Comparison of ENCODE assay signal across 22 cellular contexts in the genomic region with DNA sequence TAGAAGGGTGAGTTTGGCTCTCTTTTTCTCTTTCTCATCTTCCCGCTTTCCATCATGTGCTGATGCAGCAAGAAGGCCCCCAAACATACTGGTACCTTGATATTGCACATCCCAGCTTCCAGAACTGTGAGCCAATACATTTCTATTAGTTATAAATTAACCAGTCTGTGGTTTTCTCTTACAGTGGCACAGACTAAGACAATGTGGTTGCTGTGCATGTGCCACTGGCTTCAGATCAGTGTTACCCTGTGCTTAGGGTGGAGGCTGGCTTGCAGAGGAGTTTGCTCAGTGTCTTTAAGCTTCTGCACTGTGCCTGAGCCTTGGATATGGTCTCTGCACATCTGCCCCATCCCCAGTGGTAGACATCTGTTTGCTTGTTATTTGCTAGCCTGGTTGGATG. TPM values are rescaled to one million over a fixed set of nuclear protein-coding genes. Genes with fewer than 3 reads are reported as not detected.
DNase-seq lines count a peak whose midpoint lies in the region; ATAC-seq and TF ChIP-seq lines count a peak whose summit lies in the region.
"Had no signal": no experiment of that assay in that cellular context is flagged by ENCODE, and none has a peak within 500 bp of the region (broad histone marks: within the 10 kb centered on the region; RNA-seq: fewer than 3 reads in every experiment).

No MANE protein-coding gene starts in this region.

- CTCF ChIA-PET in activated CD8-positive, alpha-beta T cell treated with anti-CD3 and anti-CD28 coated beads for 36 hours (lab: Charles Lee): interaction anchor here (1.7 kb wide), 1 partner anchor 13 kb away, joined by 8 read pairs; no protein-coding TSS in a partner anchor

- no peak for ATAC-seq in T-helper 17 cell
- ATAC-seq in activated CD8-positive, alpha-beta T cell treated with anti-CD3 and anti-CD28 coated beads for 36 hours: no peak

- no peaks in the 10 kb centered on the region for H3K36me3 ChIP-seq in testis (ENCODE audit: low read depth, missing control alignments)

- H3K4me3 Mint-ChIP-seq in T-helper 17 cell: no peak overlapping the region
- no peak overlapping the region for H3K4me3 Mint-ChIP-seq in activated CD8-positive, alpha-beta T cell treated with anti-CD3 and anti-CD28 coated beads for 36 hours
- H3K4me3 Mint-ChIP-seq: CD4-positive, alpha-beta T cell; HFFc6 had no signal

- H3K27ac ChIP-seq in testis (no peak overlapping the region), substantia nigra (ENCODE audit: low read depth, low read length, poor library complexity, severe bottlenecking) (no peak overlapping the region)
- H3K27ac ChIP-seq: PC-9, SJSA1 had no signal

- POLR2A ChIA-PET in activated CD8-positive, alpha-beta T cell treated with anti-CD3 and anti-CD28 coated beads for 36 hours (lab: Charles Lee): interaction anchor here (1.4 kb wide), 1 partner anchor 40 kb away, joined by 3 read pairs; no protein-coding TSS in a partner anchor

- intact Hi-C loops in testis (cut with DNase I; ENCODE audit: low total_unique reads): no loop called here
- intact Hi-C loops in activated CD8-positive, alpha-beta T cell treated with anti-CD3 and anti-CD28 coated beads for 36 hours (cut with micrococcal nuclease): no loop called here

- H3K9me3 ChIP-seq in T-helper 17 cell (ENCODE audit: control insufficient read depth, low read length, poor library complexity, severe bottlenecking) (peaks cover 5% of the 10 kb centered on the region), testis (no peaks in the 10 kb centered on the region)
- H3K9me3 ChIP-seq: Caco-2, SJSA1 had no signal

- H3K27me3 Mint-ChIP-seq in T-helper 17 cell: no peaks in the 10 kb centered on the region
- no peaks in the 10 kb centered on the region for H3K27me3 Mint-ChIP-seq in activated CD8-positive, alpha-beta T cell treated with anti-CD3 and anti-CD28 coated beads for 36 hours

- H3K4me1 Mint-ChIP-seq in T-helper 17 cell: peaks cover 6% of the 10 kb centered on the region
- peaks cover 4% of the 10 kb centered on the region for H3K4me1 Mint-ChIP-seq in activated CD8-positive, alpha-beta T cell treated with anti-CD3 and anti-CD28 coated beads for 36 hours (ENCODE audit: low read depth)

- no peak for TF ChIP-seq POLR2A in testis (IDR thresholded peaks at IDR 0.05)

- H3K4me1 ChIP-seq in testis: no peaks in the 10 kb centered on the region
- H3K4me1 ChIP-seq: Caco-2 had no signal

- peak; percentile 36 for DNase-seq in activated effector memory CD4-positive, alpha-beta T cell treated with anti-CD3 and anti-CD28 coated beads, Interleukin-2, amount 50 U/mL, for 16 hours
- no peak for DNase-seq in activated effector memory CD4-positive, alpha-beta T cell treated with Interleukin-2 at 50 U/mL for 16 hours
- no peak for DNase-seq in T-helper 17 cell
- DNase-seq in kidney tubule cell (ENCODE audit: low spot score): peak; percentile 75
- DNase-seq in testis: peak; percentile 4
- no peak for DNase-seq in activated CD8-positive, alpha-beta T cell treated with anti-CD3 and anti-CD28 coated beads for 36 hours
- no peak for DNase-seq in substantia nigra (lab: John Stamatoyannopoulos, UW)
- DNase-seq in DMS53 (lab: John Stamatoyannopoulos, UW): no peak
- DNase-seq: Caco-2, DMS153, GF-D8, HFFc6, KBM-7, NCI-H1105, NCI-H1694 treated with DMSO at 0.1 percent for 48 hours, NCI-H2107, NCI-H226, NCI-H524, NCI-H82, PC-9 had no signal

- no peaks in the 10 kb centered on the region for H3K27me3 ChIP-seq in testis
- H3K27me3 ChIP-seq: SJSA1 had no signal

- peak overlapping the region; percentile 10 for H3K27ac Mint-ChIP-seq in T-helper 17 cell
- no peak overlapping the region for H3K27ac Mint-ChIP-seq in activated CD8-positive, alpha-beta T cell treated with anti-CD3 and anti-CD28 coated beads for 36 hours
- H3K27ac Mint-ChIP-seq: CD4-positive, alpha-beta T cell; HFFc6 had no signal

- no peak for TF ChIP-seq CTCF in testis (IDR thresholded peaks at IDR 0.05)
- no peak for TF ChIP-seq CTCF in activated CD8-positive, alpha-beta T cell treated with anti-CD3 and anti-CD28 coated beads for 36 hours (IDR thresholded peaks at IDR 0.05)

- no peak overlapping the region for H3K4me3 ChIP-seq in testis
- H3K4me3 ChIP-seq: PC-9, SJSA1 had no signal

- H3K36me3 Mint-ChIP-seq in T-helper 17 cell (ENCODE audit: low read depth): no peaks in the 10 kb centered on the region
- H3K36me3 Mint-ChIP-seq in activated CD8-positive, alpha-beta T cell treated with anti-CD3 and anti-CD28 coated beads for 36 hours (ENCODE audit: low read depth): peaks cover 1% of the 10 kb centered on the region

- WGBS in testis, 2 donors: 87 to 100% methylated on average over 1 of the region's 1 CpG

- peaks cover 16% of the 10 kb centered on the region for H3K9me3 Mint-ChIP-seq in activated CD8-positive, alpha-beta T cell treated with anti-CD3 and anti-CD28 coated beads for 36 hours

RNA-seq across cellular contexts. Expression of gene IFI27L2, which starts 5.5 kb away (rescaled TPM):
- total RNA-seq in T-helper 17 cell: 10 to 100 TPM; 21.5 to 25.8 TPM
- total RNA-seq in testis: 100 to 1,000 TPM; 182 to 187 TPM
- polyA plus RNA-seq in testis (ENCODE audit: insufficient read depth, low read depth, low replicate concordance): 71.8 TPM
- total RNA-seq in activated CD8-positive, alpha-beta T cell treated with anti-CD3 and anti-CD28 coated beads for 36 hours: 10 to 100 TPM; 43.0 to 44.5 TPM

RNA-seq across cellular contexts. Expression of gene IFI27, which starts 13.3 kb away (rescaled TPM):
- 1 to 10 TPM in 1 of 2 donors, under 1 TPM in 1; 0.63 to 1.0 TPM for total RNA-seq in T-helper 17 cell
- 100 to 1,000 TPM; 388 to 531 TPM for total RNA-seq in testis
- polyA plus RNA-seq in testis (ENCODE audit: insufficient read depth, low read depth, low replicate concordance): 312 TPM
- total RNA-seq in activated CD8-positive, alpha-beta T cell treated with anti-CD3 and anti-CD28 coated beads for 36 hours: 1 to 10 TPM in 1 of 2 experiments, under 1 TPM in 1; 0.86 to 4.1 TPM

RNA-seq across cellular contexts. Expression of gene IFI27L1, which starts 42.8 kb away (rescaled TPM):
- 10 to 100 TPM in 1 of 2 donors, 1 to 10 TPM in 1; 9.3 to 12.1 TPM for total RNA-seq in T-helper 17 cell
- 100 to 1,000 TPM; 174 to 219 TPM for total RNA-seq in testis
- 209 TPM for polyA plus RNA-seq in testis (ENCODE audit: insufficient read depth, low read depth, low replicate concordance)
- total RNA-seq in activated CD8-positive, alpha-beta T cell treated with anti-CD3 and anti-CD28 coated beads for 36 hours: 10 to 100 TPM; 21.9 to 23.3 TPM

RNA-seq across cellular contexts. Expression of gene DDX24, which starts 42.9 kb away (rescaled TPM):
- total RNA-seq in T-helper 17 cell (100 to 1,000 TPM; 478 to 531 TPM), testis (100 to 1,000 TPM; 378 to 485 TPM)
- 431 TPM for polyA plus RNA-seq in testis (ENCODE audit: insufficient read depth, low read depth, low replicate concordance)
- 100 to 1,000 TPM; 272 to 275 TPM for total RNA-seq in activated CD8-positive, alpha-beta T cell treated with anti-CD3 and anti-CD28 coated beads for 36 hours

RNA-seq across cellular contexts. Expression of gene PPP4R4, which starts 50.3 kb away (rescaled TPM):
- total RNA-seq in T-helper 17 cell (1 to 10 TPM; 2.6 to 6.7 TPM), testis (10 to 100 TPM; 24.3 to 26.7 TPM)
- 15.8 TPM for polyA plus RNA-seq in testis (ENCODE audit: insufficient read depth, low read depth, low replicate concordance)
- total RNA-seq in activated CD8-positive, alpha-beta T cell treated with anti-CD3 and anti-CD28 coated beads for 36 hours: 1 to 10 TPM in 1 of 2 experiments, under 1 TPM in 1; 0.63 to 1.2 TPM
- total RNA-seq: PC-9 had no signal

Comparison
In these comparisons a context has a peak if more than half of its experiments do, and no peak if none do; other contexts are left out.
1. DNase-seq: peak in activated effector memory CD4-positive, alpha-beta T cell treated with anti-CD3 and anti-CD28 coated beads, Interleukin-2, amount 50 U/mL, for 16 hours (single experiment), kidney tubule cell (single experiment) and testis (single experiment); none in activated effector memory CD4-positive, alpha-beta T cell treated with Interleukin-2 at 50 U/mL for 16 hours (single experiment), T-helper 17 cell (0 of 3), activated CD8-positive, alpha-beta T cell treated with anti-CD3 and anti-CD28 coated beads for 36 hours (single experiment), substantia nigra (0 of 49) and DMS53 (single experiment).
2. RNA of gene IFI27L2, which starts 5.5 kb away (total RNA-seq): 182 to 187 TPM in testis; 43.0 to 44.5 TPM in activated CD8-positive, alpha-beta T cell treated with anti-CD3 and anti-CD28 coated beads for 36 hours and 21.5 to 25.8 TPM in T-helper 17 cell; every median in the first group is over 4 times any median in the second.
3. RNA of gene IFI27, which starts 13.3 kb away (total RNA-seq): 388 to 531 TPM in testis; 0.86 to 4.1 TPM in activated CD8-positive, alpha-beta T cell treated with anti-CD3 and anti-CD28 coated beads for 36 hours and 0.63 to 1.0 TPM in T-helper 17 cell; every median in the first group is over 10 times any median in the second.
4. RNA of gene IFI27L1, which starts 42.8 kb away (total RNA-seq): 174 to 219 TPM in testis; 21.9 to 23.3 TPM in activated CD8-positive, alpha-beta T cell treated with anti-CD3 and anti-CD28 coated beads for 36 hours and 9.3 to 12.1 TPM in T-helper 17 cell; every median in the first group is over 4 times any median in the second.